1 cellular context compared by ENCODE assay signal in the genomic region with DNA sequence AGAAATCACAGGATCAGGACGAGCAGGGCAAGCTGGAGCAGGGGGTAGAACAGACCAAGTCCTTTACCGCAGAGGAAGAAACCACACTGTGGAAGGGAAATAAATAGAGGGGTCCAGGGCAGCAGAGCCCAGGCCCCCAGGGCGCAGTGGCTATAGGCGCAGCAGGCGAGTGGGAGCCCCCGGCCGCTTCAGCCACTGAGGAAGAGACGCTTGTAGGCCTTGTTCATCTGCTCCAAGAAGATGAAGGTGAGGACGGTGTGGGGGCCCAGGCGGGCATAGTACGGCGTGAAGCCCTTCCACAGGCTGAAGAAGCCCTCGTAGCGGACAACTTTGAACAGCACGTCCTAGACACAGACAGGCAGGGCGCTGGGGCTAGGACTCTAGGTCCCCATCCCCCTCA.
TF ChIP-seq lines count a peak whose summit lies in the region.

No MANE protein-coding gene starts in this region.

TF ChIP-seq in WTC11, 78 proteins besides CTCF, POLR2A, EP300 and RAD21 (continued from another document):
- TF ChIP-seq, protein P1, sequence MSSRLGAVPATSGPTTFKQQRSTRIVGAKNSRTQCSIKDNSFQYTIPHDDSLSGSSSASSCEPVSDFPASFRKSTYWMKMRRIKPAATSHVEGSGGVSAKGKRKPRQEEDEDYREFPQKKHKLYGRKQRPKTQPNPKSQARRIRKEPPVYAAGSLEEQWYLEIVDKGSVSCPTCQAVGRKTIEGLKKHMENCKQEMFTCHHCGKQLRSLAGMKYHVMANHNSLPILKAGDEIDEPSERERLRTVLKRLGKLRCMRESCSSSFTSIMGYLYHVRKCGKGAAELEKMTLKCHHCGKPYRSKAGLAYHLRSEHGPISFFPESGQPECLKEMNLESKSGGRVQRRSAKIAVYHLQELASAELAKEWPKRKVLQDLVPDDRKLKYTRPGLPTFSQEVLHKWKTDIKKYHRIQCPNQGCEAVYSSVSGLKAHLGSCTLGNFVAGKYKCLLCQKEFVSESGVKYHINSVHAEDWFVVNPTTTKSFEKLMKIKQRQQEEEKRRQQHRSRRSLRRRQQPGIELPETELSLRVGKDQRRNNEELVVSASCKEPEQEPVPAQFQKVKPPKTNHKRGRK (CRISPR knock-in tag; IDR thresholded peaks at IDR 0.05; ENCODE audit: borderline replicate concordance), result no peak
- TF ChIP-seq CREM (CRISPR knock-in tag; IDR thresholded peaks at IDR 0.05), result no peak
- TF ChIP-seq, protein P2, sequence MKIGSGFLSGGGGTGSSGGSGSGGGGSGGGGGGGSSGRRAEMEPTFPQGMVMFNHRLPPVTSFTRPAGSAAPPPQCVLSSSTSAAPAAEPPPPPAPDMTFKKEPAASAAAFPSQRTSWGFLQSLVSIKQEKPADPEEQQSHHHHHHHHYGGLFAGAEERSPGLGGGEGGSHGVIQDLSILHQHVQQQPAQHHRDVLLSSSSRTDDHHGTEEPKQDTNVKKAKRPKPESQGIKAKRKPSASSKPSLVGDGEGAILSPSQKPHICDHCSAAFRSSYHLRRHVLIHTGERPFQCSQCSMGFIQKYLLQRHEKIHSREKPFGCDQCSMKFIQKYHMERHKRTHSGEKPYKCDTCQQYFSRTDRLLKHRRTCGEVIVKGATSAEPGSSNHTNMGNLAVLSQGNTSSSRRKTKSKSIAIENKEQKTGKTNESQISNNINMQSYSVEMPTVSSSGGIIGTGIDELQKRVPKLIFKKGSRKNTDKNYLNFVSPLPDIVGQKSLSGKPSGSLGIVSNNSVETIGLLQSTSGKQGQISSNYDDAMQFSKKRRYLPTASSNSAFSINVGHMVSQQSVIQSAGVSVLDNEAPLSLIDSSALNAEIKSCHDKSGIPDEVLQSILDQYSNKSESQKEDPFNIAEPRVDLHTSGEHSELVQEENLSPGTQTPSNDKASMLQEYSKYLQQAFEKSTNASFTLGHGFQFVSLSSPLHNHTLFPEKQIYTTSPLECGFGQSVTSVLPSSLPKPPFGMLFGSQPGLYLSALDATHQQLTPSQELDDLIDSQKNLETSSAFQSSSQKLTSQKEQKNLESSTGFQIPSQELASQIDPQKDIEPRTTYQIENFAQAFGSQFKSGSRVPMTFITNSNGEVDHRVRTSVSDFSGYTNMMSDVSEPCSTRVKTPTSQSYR (CRISPR knock-in tag; IDR thresholded peaks at IDR 0.05), result no peak
- no peak for TF ChIP-seq NFYB (CRISPR knock-in tag; conservative IDR thresholded peaks at IDR 0.05; ENCODE audit: low read depth)
- no peak for TF ChIP-seq MYBL2 (CRISPR knock-in tag; IDR thresholded peaks at IDR 0.05)
- TF ChIP-seq JUN (CRISPR knock-in tag; IDR thresholded peaks at IDR 0.05), result no peak
- TF ChIP-seq, protein P3, sequence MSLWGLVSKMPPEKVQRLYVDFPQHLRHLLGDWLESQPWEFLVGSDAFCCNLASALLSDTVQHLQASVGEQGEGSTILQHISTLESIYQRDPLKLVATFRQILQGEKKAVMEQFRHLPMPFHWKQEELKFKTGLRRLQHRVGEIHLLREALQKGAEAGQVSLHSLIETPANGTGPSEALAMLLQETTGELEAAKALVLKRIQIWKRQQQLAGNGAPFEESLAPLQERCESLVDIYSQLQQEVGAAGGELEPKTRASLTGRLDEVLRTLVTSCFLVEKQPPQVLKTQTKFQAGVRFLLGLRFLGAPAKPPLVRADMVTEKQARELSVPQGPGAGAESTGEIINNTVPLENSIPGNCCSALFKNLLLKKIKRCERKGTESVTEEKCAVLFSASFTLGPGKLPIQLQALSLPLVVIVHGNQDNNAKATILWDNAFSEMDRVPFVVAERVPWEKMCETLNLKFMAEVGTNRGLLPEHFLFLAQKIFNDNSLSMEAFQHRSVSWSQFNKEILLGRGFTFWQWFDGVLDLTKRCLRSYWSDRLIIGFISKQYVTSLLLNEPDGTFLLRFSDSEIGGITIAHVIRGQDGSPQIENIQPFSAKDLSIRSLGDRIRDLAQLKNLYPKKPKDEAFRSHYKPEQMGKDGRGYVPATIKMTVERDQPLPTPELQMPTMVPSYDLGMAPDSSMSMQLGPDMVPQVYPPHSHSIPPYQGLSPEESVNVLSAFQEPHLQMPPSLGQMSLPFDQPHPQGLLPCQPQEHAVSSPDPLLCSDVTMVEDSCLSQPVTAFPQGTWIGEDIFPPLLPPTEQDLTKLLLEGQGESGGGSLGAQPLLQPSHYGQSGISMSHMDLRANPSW (CRISPR knock-in tag; conservative IDR thresholded peaks at IDR 0.05; ENCODE audit: low read depth), result no peak
- TF ChIP-seq ZNF219 (CRISPR knock-in tag; IDR thresholded peaks at IDR 0.05; ENCODE audit: borderline replicate concordance), result no peak
- TF ChIP-seq, protein P4, sequence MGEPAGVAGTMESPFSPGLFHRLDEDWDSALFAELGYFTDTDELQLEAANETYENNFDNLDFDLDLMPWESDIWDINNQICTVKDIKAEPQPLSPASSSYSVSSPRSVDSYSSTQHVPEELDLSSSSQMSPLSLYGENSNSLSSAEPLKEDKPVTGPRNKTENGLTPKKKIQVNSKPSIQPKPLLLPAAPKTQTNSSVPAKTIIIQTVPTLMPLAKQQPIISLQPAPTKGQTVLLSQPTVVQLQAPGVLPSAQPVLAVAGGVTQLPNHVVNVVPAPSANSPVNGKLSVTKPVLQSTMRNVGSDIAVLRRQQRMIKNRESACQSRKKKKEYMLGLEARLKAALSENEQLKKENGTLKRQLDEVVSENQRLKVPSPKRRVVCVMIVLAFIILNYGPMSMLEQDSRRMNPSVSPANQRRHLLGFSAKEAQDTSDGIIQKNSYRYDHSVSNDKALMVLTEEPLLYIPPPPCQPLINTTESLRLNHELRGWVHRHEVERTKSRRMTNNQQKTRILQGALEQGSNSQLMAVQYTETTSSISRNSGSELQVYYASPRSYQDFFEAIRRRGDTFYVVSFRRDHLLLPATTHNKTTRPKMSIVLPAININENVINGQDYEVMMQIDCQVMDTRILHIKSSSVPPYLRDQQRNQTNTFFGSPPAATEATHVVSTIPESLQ (CRISPR knock-in tag; IDR thresholded peaks at IDR 0.05), result no peak
- TF ChIP-seq, protein P5, sequence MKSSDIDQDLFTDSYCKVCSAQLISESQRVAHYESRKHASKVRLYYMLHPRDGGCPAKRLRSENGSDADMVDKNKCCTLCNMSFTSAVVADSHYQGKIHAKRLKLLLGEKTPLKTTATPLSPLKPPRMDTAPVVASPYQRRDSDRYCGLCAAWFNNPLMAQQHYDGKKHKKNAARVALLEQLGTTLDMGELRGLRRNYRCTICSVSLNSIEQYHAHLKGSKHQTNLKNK (CRISPR knock-in tag; IDR thresholded peaks at IDR 0.05), result no peak
- TF ChIP-seq SP1 (CRISPR knock-in tag; conservative IDR thresholded peaks at IDR 0.05), result no peak
- TF ChIP-seq EMX1 (CRISPR knock-in tag; IDR thresholded peaks at IDR 0.05), result no peak
